ENCODE assay signal across 21 cellular contexts in the genomic region with DNA sequence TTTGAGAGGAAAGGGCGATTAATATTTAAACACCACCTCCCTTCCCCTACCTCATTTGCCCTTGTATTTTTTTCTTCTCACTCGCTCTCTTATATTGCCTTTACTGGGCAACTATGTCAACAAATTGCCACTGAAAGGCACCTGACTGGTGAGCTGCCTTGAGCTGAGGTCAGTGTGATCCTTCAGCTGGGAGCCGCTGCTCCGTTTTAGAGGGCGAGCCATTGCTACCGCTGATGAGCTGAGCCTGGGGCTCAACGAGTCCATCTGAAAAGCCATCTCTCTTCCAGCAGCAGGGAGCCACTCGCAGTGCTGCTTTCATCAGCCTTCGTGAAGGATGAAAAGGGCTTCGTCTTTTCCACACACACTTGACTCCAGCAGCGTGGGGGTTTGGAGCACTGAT.
DNase-seq lines count a peak whose midpoint lies in the region; ATAC-seq and TF ChIP-seq lines count a peak whose summit lies in the region.
"Had no signal": no experiment of that assay in that cellular context is flagged by ENCODE, and none has a peak within 500 bp of the region (broad histone marks: within the 10 kb centered on the region; RNA-seq: fewer than 3 reads in every experiment).

No MANE protein-coding gene starts in this region.

- WGBS in H9 (ENCODE audit: extremely low coverage, insufficient read length, low lambda C conversion rate): no CpG with 5 or more reads among the region's 11 CpGs
- 92% methylated on average over 11 of the region's 11 CpGs for WGBS in SK-N-SH (ENCODE audit: low lambda C conversion rate)
- WGBS in transverse colon (ENCODE audit: low coverage in 1 of 2), 2 donors: 57 to 69% methylated on average over 5 to 11 of the region's 11 CpGs

- H3K27ac Mint-ChIP-seq in Caco-2 (ENCODE audit: unreplicated experiment) (peak overlapping the region; percentile 39), H9 (peak overlapping the region in 1 of 3 experiments; percentile 86; a peak in 2 of 7 replicates), T-helper 17 cell (peak overlapping the region; percentile 51)
- H3K27ac Mint-ChIP-seq: activated naive CD8-positive, alpha-beta T cell treated with anti-CD3 and anti-CD28 coated beads, Interleukin-2, amount 50 U/mL, for 24 hours; CD4-positive, CD25-positive, alpha-beta regulatory T cell; mesothelial cell of epicardium; stimulated activated naive B cell treated with anti-CD40 and anti-IgM and Interleukin-4, amounts not matched to agents 10 μg/mL and 1 μg/mL and 100 μg/mL, for 72 hours had no signal

- H4K91ac ChIP-seq in H9 (ENCODE audit: insufficient read length, low read depth, low read length): no peak overlapping the region

- CTCF ChIA-PET in Caco-2 (lab: Charles Lee): no interaction called here
- CTCF ChIA-PET in SK-N-SH (lab: Yijun Ruan, JAX): interaction anchor here (0.7 to 1.0 kb wide), 4 partner anchors 11 to 1097 kb away, joined by 3 to 4 read pairs (median 3); no protein-coding TSS in a partner anchor

- H3K36me3 Mint-ChIP-seq in Caco-2 (ENCODE audit: insufficient read depth, unreplicated experiment) (peaks cover 10% of the 10 kb centered on the region), H9 (ENCODE audit: insufficient read depth in 1 of 3, low read depth in 3 of 3) (no peaks in the 10 kb centered on the region; a peak in 1 of 7 replicates), T-helper 17 cell (ENCODE audit: low read depth) (peaks cover 2% of the 10 kb centered on the region)
- H3K36me3 Mint-ChIP-seq: CD4-positive, CD25-positive, alpha-beta regulatory T cell; mesothelial cell of epicardium; stimulated activated naive B cell treated with anti-CD40 and anti-IgM and Interleukin-4, amounts not matched to agents 10 μg/mL and 1 μg/mL and 100 μg/mL, for 72 hours had no signal

- H3K4me3 ChIP-seq in Caco-2 (ENCODE audit: low read depth, low read length) (no peak overlapping the region), SK-N-SH (ENCODE audit: low read depth in 2 of 2, low read length in 1 of 2) (no peak overlapping the region), transverse colon (no peak overlapping the region)
- H3K4me3 ChIP-seq: right atrium auricular region had no signal

- no peaks in the 10 kb centered on the region for H3F3A ChIP-seq in SK-N-SH (replicated peaks; ENCODE audit: insufficient read depth)

- H3K4me3 Mint-ChIP-seq in Caco-2 (ENCODE audit: unreplicated experiment): peak overlapping the region; percentile 47
- H3K4me3 Mint-ChIP-seq in H9: no peak overlapping the region
- no peak overlapping the region for H3K4me3 Mint-ChIP-seq in T-helper 17 cell
- H3K4me3 Mint-ChIP-seq: activated naive CD8-positive, alpha-beta T cell treated with anti-CD3 and anti-CD28 coated beads, Interleukin-2, amount 50 U/mL, for 24 hours; CD4-positive, CD25-positive, alpha-beta regulatory T cell; IgD-negative memory B cell; mesothelial cell of epicardium; neural crest cell; stimulated activated naive B cell treated with anti-CD40 and anti-IgM and Interleukin-4, amounts not matched to agents 10 μg/mL and 1 μg/mL and 100 μg/mL, for 72 hours had no signal

- no peak overlapping the region for H2BK5ac ChIP-seq in H9 (ENCODE audit: insufficient read length, low read length)

- H2BK20ac ChIP-seq in H9 (ENCODE audit: low read depth, low read length, poor library complexity, severe bottlenecking): no peak overlapping the region

- no peak overlapping the region for H3K4ac ChIP-seq in H9 (ENCODE audit: low read depth, low read length)

- H3K27me3 Mint-ChIP-seq in Caco-2 (ENCODE audit: insufficient read depth, unreplicated experiment) (no peaks in the 10 kb centered on the region), H9 (ENCODE audit: low read depth) (no peaks in the 10 kb centered on the region), T-helper 17 cell (peaks cover 17% of the 10 kb centered on the region)
- H3K27me3 Mint-ChIP-seq: CD4-positive, CD25-positive, alpha-beta regulatory T cell had no signal

- H3K27ac ChIP-seq in H9 (ENCODE audit: insufficient read length, low read depth, low read length) (no peak overlapping the region), SK-N-SH (ENCODE audit: low read depth in 2 of 2, low read length in 1 of 2) (no peak overlapping the region), transverse colon (peak overlapping the region in 2 of 4 donors; percentile 44 to 65)
- H3K27ac ChIP-seq: right atrium auricular region had no signal

- H3K4me1 ChIP-seq in Caco-2: peaks cover 40% of the 10 kb centered on the region
- H3K4me1 ChIP-seq in H9 (ENCODE audit: insufficient read depth, low read length): peaks cover 9% of the 10 kb centered on the region; the same call in 1 of the 2 replicates
- H3K4me1 ChIP-seq in SK-N-SH (ENCODE audit: control insufficient read depth in 1 of 2, insufficient read depth in 2 of 2, low read depth in 1 of 2, low read length in 1 of 2): peaks cover 0 to under 1% of the 10 kb centered on the region in 2 experiments; a peak in 1 of 4 replicates
- H3K4me1 ChIP-seq in transverse colon: peaks cover 0 to 29% (median 13%) of the 10 kb centered on the region in 4 donors

- H3K9ac ChIP-seq in H9 (ENCODE audit: extremely low read depth, insufficient read length, low read length) (no peak overlapping the region), SK-N-SH (no peak overlapping the region)

- in situ Hi-C loops in transverse colon (cut with MboI; ENCODE audit: low pct_ligation_motif_present in 1 of 4, low pct_unique_long_range_greater_than_20kb in 1 of 4, low sequenced_read_pairs in 3 of 4): loop anchor here (10.0 to 25.0 kb wide), 3 partner anchors 242 to 442 kb away; no protein-coding TSS in a partner anchor

- TF ChIP-seq RAD21 in SK-N-SH (IDR thresholded peaks at IDR 0.05; ENCODE audit: low read length): no peak

- no peak overlapping the region for H3K56ac ChIP-seq in H9 (ENCODE audit: insufficient read length, low read depth, low read length)

- no peaks in the 10 kb centered on the region for H3K23me2 ChIP-seq in H9 (ENCODE audit: insufficient read length, low read depth, low read length, poor library complexity, severe bottlenecking)

- H3K9me3 Mint-ChIP-seq in Caco-2 (ENCODE audit: unreplicated experiment) (no peaks in the 10 kb centered on the region), H9 (no peaks in the 10 kb centered on the region)
- H3K9me3 Mint-ChIP-seq: activated naive CD8-positive, alpha-beta T cell treated with anti-CD3 and anti-CD28 coated beads, Interleukin-2, amount 50 U/mL, for 24 hours; CD4-positive, CD25-positive, alpha-beta regulatory T cell; IgD-negative memory B cell; mesothelial cell of epicardium; neural crest cell; stimulated activated naive B cell treated with anti-CD40 and anti-IgM and Interleukin-4, amounts not matched to agents 10 μg/mL and 1 μg/mL and 100 μg/mL, for 72 hours had no signal

- no peak overlapping the region for H2BK120ac ChIP-seq in H9 (ENCODE audit: low read depth, low read length, poor library complexity, severe bottlenecking)

- no peaks in the 10 kb centered on the region for H3K9me3 ChIP-seq in Caco-2
- H3K9me3 ChIP-seq in H9 (ENCODE audit: control insufficient read depth, low read depth, low read length): no peaks in the 10 kb centered on the region
- no peaks in the 10 kb centered on the region for H3K9me3 ChIP-seq in T-helper 17 cell (ENCODE audit: control insufficient read depth, low read length, poor library complexity, severe bottlenecking)
- H3K9me3 ChIP-seq in SK-N-SH: no peaks in the 10 kb centered on the region
- no peaks in the 10 kb centered on the region for H3K9me3 ChIP-seq in transverse colon
- H3K9me3 ChIP-seq: right atrium auricular region had no signal

- H2AK5ac ChIP-seq in H9 (ENCODE audit: insufficient read length, low read length): no peak overlapping the region

- H3K27me3 ChIP-seq in Caco-2 (replicated peaks; ENCODE audit: control insufficient read depth, insufficient read depth, low read length) (no peaks in the 10 kb centered on the region), H9 (ENCODE audit: insufficient read depth, low read length) (no peaks in the 10 kb centered on the region), SK-N-SH (ENCODE audit: insufficient read depth) (no peaks in the 10 kb centered on the region), transverse colon (no peaks in the 10 kb centered on the region)
- H3K27me3 ChIP-seq: right atrium auricular region had no signal

- no peaks in the 10 kb centered on the region for H3K36me3 ChIP-seq in Caco-2 (ENCODE audit: control insufficient read depth, insufficient read depth, low read length)
- peaks cover 0 to 3% of the 10 kb centered on the region in 2 experiments for H3K36me3 ChIP-seq in SK-N-SH (replicated peaks in 1 of 2; ENCODE audit: control insufficient read depth in 1 of 2, insufficient read depth in 2 of 2, low read length in 1 of 2)
- no peaks in the 10 kb centered on the region for H3K36me3 ChIP-seq in transverse colon
- H3K36me3 ChIP-seq: right atrium auricular region had no signal

- no peak overlapping the region for H3T11ph ChIP-seq in H9 (ENCODE audit: low read length)

- no peak overlapping the region for H2BK15ac ChIP-seq in H9 (ENCODE audit: low read depth, low read length)

- no peak overlapping the region for H4K8ac ChIP-seq in H9 (replicated peaks; ENCODE audit: insufficient read length, low read depth, low read length)

- H3K18ac ChIP-seq in H9 (ENCODE audit: insufficient read length, low read depth, low read length): no peak overlapping the region

- POLR2A ChIA-PET in Caco-2 (lab: Charles Lee) (no interaction called here), SK-N-SH (lab: Yijun Ruan, JAX) (interaction anchor here (0.6 kb wide), 1 partner anchor 51 kb away, joined by 3 read pairs; no protein-coding TSS in a partner anchor)

- H3K23ac ChIP-seq in H9 (ENCODE audit: insufficient read length, low read depth, low read length): no peak overlapping the region

- no TSS peak for BruUV-seq in Caco-2 (replicated peaks; lab: Mats Ljungman, UMichigan)

- no peaks in the 10 kb centered on the region for H3K9me2 ChIP-seq in SK-N-SH

- TF ChIP-seq EP300 in SK-N-SH (IDR thresholded peaks at IDR 0.05; ENCODE audit: borderline replicate concordance in 1 of 2, low read depth in 1 of 2, low read length in 1 of 2) (no peak), transverse colon (IDR thresholded peaks at IDR 0.05; ENCODE audit: low read depth) (no peak)

- no peak overlapping the region for H4K5ac ChIP-seq in H9 (ENCODE audit: insufficient read length, low read depth, low read length)

- H2AFZ ChIP-seq in H9 (ENCODE audit: low read length) (no peak overlapping the region), SK-N-SH (ENCODE audit: low read depth) (no peak overlapping the region)

- no peak for TF ChIP-seq POLR2A in transverse colon (IDR thresholded peaks at IDR 0.05)
- no peak for TF ChIP-seq POLR2A in GM18505 (IDR thresholded peaks at IDR 0.05; ENCODE audit: borderline replicate concordance, extremely low read depth, insufficient read depth, insufficient read length)

- H3K4me2 ChIP-seq in H9 (ENCODE audit: insufficient read depth, insufficient read length, low read length) (no peak overlapping the region), SK-N-SH (no peak overlapping the region)

- H3K79me1 ChIP-seq in H9 (ENCODE audit: insufficient read depth, low read depth, low read length, poor library complexity, severe bottlenecking): no peaks in the 10 kb centered on the region

- DNase-seq in Caco-2 (no peak), H9 (peak; percentile 45), T-helper 17 cell (no peak), kidney tubule cell (ENCODE audit: low spot score) (peak; percentile 6), SK-N-SH (no peak), transverse colon (no peak)
- no peak for DNase-seq in stimulated activated naive CD4-positive, alpha-beta T cell (lab: John Stamatoyannopoulos, UW)
- DNase-seq: activated CD8-positive, alpha-beta memory T cell treated with anti-CD3 and anti-CD28 coated beads for 24 hours; activated naive CD8-positive, alpha-beta T cell treated with anti-CD3 and anti-CD28 coated beads, Interleukin-2, amount 50 U/mL, for 24 hours; CD4-positive, CD25-positive, alpha-beta regulatory T cell; effector CD8-positive, alpha-beta T cell; NCI-H446 treated with DMSO at 0.1 percent for 48 hours; SIG-M5; stimulated activated CD4-positive, alpha-beta T cell treated with anti-CD3 and anti-CD28 coated beads, Interleukin-15, amount 100 ng/mL, for 24 hours; stimulated activated naive B cell treated with anti-CD40 and anti-IgM and Interleukin-4, amounts not matched to agents 10 μg/mL and 1 μg/mL and 100 μg/mL, for 72 hours had no signal

- no peaks in the 10 kb centered on the region for H4K20me1 ChIP-seq in H9 (ENCODE audit: control insufficient read depth, insufficient read depth, insufficient read length)
- H4K20me1 ChIP-seq in SK-N-SH (ENCODE audit: insufficient read depth): no peaks in the 10 kb centered on the region

- no peak overlapping the region for H2BK12ac ChIP-seq in H9 (ENCODE audit: insufficient read length, low read depth, low read length)

- no peak overlapping the region for H3K14ac ChIP-seq in H9 (ENCODE audit: insufficient read depth, low read length)

- no peak for TF ChIP-seq CTCF in Caco-2 (IDR thresholded peaks at IDR 0.05; ENCODE audit: insufficient read depth in 1 of 2, low read depth in 1 of 2, low read length in 1 of 2, severe bottlenecking in 1 of 2, unreplicated experiment in 1 of 2)
- TF ChIP-seq CTCF in H9 (conservative IDR thresholded peaks at IDR 0.05): no peak
- TF ChIP-seq CTCF in SK-N-SH (IDR thresholded peaks at IDR 0.05): no peak
- TF ChIP-seq CTCF in transverse colon (IDR thresholded peaks at IDR 0.05): no peak

- no peak for ATAC-seq in T-helper 17 cell
- no peak for ATAC-seq in GM18505 (IDR thresholded peaks at IDR 0.05; ENCODE audit: unreplicated experiment)
- ATAC-seq: activated CD4-positive, CD25-positive, alpha-beta regulatory T cell treated with anti-CD3 and anti-CD28 coated beads, Interleukin-2, amount 50 U/mL, for 24 hours; activated naive CD8-positive, alpha-beta T cell treated with anti-CD3 and anti-CD28 coated beads, Interleukin-2, amount 50 U/mL, for 24 hours; stimulated activated naive B cell treated with anti-CD40 and anti-IgM and Interleukin-4, amounts not matched to agents 10 μg/mL and 1 μg/mL and 100 μg/mL, for 72 hours had no signal

- peaks cover 32% of the 10 kb centered on the region for H3K4me1 Mint-ChIP-seq in Caco-2 (ENCODE audit: low read depth, unreplicated experiment)
- H3K4me1 Mint-ChIP-seq in H9: peaks cover 21 to 33% of the 10 kb centered on the region in 2 experiments
- peaks cover 10% of the 10 kb centered on the region for H3K4me1 Mint-ChIP-seq in T-helper 17 cell

- intact Hi-C loops in Caco-2 (cut with micrococcal nuclease; ENCODE audit: unreplicated experiment): loop anchor here (10.0 kb wide), 1 partner anchor 312 kb away; a partner anchor contains a TSS
- intact Hi-C loops in transverse colon (cut with DNase I; ENCODE audit: low total_unique reads): loop anchor here (10.0 kb wide), 1 partner anchor 442 kb away; no protein-coding TSS in a partner anchor

- H3K79me2 ChIP-seq in H9 (ENCODE audit: insufficient read depth, low read length) (no peaks in the 10 kb centered on the region), SK-N-SH (ENCODE audit: insufficient read depth) (no peaks in the 10 kb centered on the region)

Comparison
In these comparisons a context has a peak if more than half of its experiments do, and no peak if none do; other contexts are left out.
1. DNase-seq: peak in H9 (single experiment) and kidney tubule cell (single experiment); none in Caco-2 (0 of 2), T-helper 17 cell (0 of 3), stimulated activated naive CD4-positive, alpha-beta T cell (0 of 6), SK-N-SH (single experiment) and transverse colon (single experiment).